In genomic region chr17:53924530-53925455, GRCh38 we compare ENCODE assay signal across 1 cellular context.
TF ChIP-seq lines count a peak whose summit lies in the region.

No MANE protein-coding gene starts in this region.

TF ChIP-seq in HepG2, 621 proteins besides CTCF, POLR2A, EP300 and RAD21 (continued from another document and continues in another):
- TF ChIP-seq FOXP1 (IDR thresholded peaks at IDR 0.05) (peak; percentile 72; the same call in 1 of the 2 replicates), FOXP1 (CRISPR knock-in tag; IDR thresholded peaks at IDR 0.05) (peak; percentile 97), PHB2 (IDR thresholded peaks at IDR 0.05; ENCODE audit: partially characterized antibody) (no peak), ATF1 (CRISPR knock-in tag; IDR thresholded peaks at IDR 0.05) (peak; percentile 72), ZNF331 (CRISPR knock-in tag; IDR thresholded peaks at IDR 0.05) (peak; percentile 98), ZNF784 (CRISPR knock-in tag; IDR thresholded peaks at IDR 0.05; ENCODE audit: borderline replicate concordance) (peak; percentile 67; the same call in 1 of the 2 replicates), LCORL (IDR thresholded peaks at IDR 0.05) (peak; percentile 61; the same call in 1 of the 2 replicates), LCORL (CRISPR knock-in tag; IDR thresholded peaks at IDR 0.05) (peak; percentile 81), SOX13 (IDR thresholded peaks at IDR 0.05) (peak; percentile 95), SOX13 (CRISPR knock-in tag; conservative IDR thresholded peaks at IDR 0.05 in 1 of 2, IDR thresholded peaks at IDR 0.05 in 1 of 2) (peak in 1 of 2 experiments; percentile 100; a peak in 2 of 4 replicates), NPAS2 (CRISPR knock-in tag; IDR thresholded peaks at IDR 0.05; ENCODE audit: borderline replicate concordance) (no peak), PREB (CRISPR knock-in tag; IDR thresholded peaks at IDR 0.05) (no peak), BHLHE40 (IDR thresholded peaks at IDR 0.05; ENCODE audit: low read length) (peak; percentile 75), DNMT3B (CRISPR knock-in tag; conservative IDR thresholded peaks at IDR 0.05) (peak; percentile 88), NFIC (IDR thresholded peaks at IDR 0.05; ENCODE audit: low read length) (peak; percentile 94), STAG1 (CRISPR knock-in tag; IDR thresholded peaks at IDR 0.05) (0 out of 2 replicates have a peak, but pooled peaks have one; percentile 9), ZFY (CRISPR knock-in tag; IDR thresholded peaks at IDR 0.05) (peak; percentile 52; the same call in 1 of the 2 replicates), FOSL2 (CRISPR knock-in tag; IDR thresholded peaks at IDR 0.05) (peak; percentile 95), ZNF136 (CRISPR knock-in tag; IDR thresholded peaks at IDR 0.05; ENCODE audit: low read depth) (peak; percentile 35; the same call in 1 of the 2 replicates), CCAR2 (optimal IDR thresholded peaks at IDR 0.05; ENCODE audit: low read depth, low read length) (no peak), TSC22D2 (CRISPR knock-in tag; IDR thresholded peaks at IDR 0.05; ENCODE audit: borderline replicate concordance) (peak; percentile 50; the same call in 1 of the 2 replicates), ZNF564 (CRISPR knock-in tag; IDR thresholded peaks at IDR 0.05) (0 out of 2 replicates have a peak, but pooled peaks have one; percentile 34), ZNF652 (CRISPR knock-in tag; IDR thresholded peaks at IDR 0.05; ENCODE audit: borderline replicate concordance, low read depth) (peak; percentile 52; the same call in 1 of the 2 replicates), PAXIP1 (CRISPR knock-in tag; conservative IDR thresholded peaks at IDR 0.05) (peak; percentile 98), ZNF710 (CRISPR knock-in tag; IDR thresholded peaks at IDR 0.05; ENCODE audit: borderline replicate concordance) (peak; percentile 99), HDAC2 (CRISPR knock-in tag; IDR thresholded peaks at IDR 0.05) (peak; percentile 99), POGZ (CRISPR knock-in tag; IDR thresholded peaks at IDR 0.05) (peak; percentile 95), ZBTB39 (CRISPR knock-in tag; IDR thresholded peaks at IDR 0.05) (no peak), RFX5 (IDR thresholded peaks at IDR 0.05; ENCODE audit: low read depth, low read length) (0 out of 2 replicates have a peak, but pooled peaks have one; percentile 31), ISX (CRISPR knock-in tag; conservative IDR thresholded peaks at IDR 0.05) (no peak), RARG (CRISPR knock-in tag; IDR thresholded peaks at IDR 0.05; ENCODE audit: low read depth) (no peak), ZNF33A (CRISPR knock-in tag; IDR thresholded peaks at IDR 0.05; ENCODE audit: borderline replicate concordance) (0 out of 2 replicates have a peak, but pooled peaks have one; percentile 32), NFIB (CRISPR knock-in tag; IDR thresholded peaks at IDR 0.05; ENCODE audit: borderline replicate concordance) (no peak), ZBTB7B (CRISPR knock-in tag; IDR thresholded peaks at IDR 0.05) (peak; percentile 42; the same call in 1 of the 2 replicates), JUNB (CRISPR knock-in tag; IDR thresholded peaks at IDR 0.05; ENCODE audit: borderline replicate concordance) (no peak; the same call in 1 of the 2 replicates), ZSCAN22 (CRISPR knock-in tag; IDR thresholded peaks at IDR 0.05) (no peak), DMAP1 (CRISPR knock-in tag; IDR thresholded peaks at IDR 0.05) (peak; percentile 52; the same call in 1 of the 2 replicates), THYN1 (CRISPR knock-in tag; IDR thresholded peaks at IDR 0.05; ENCODE audit: borderline replicate concordance, low read depth) (no peak), WIZ (CRISPR knock-in tag; IDR thresholded peaks at IDR 0.05) (peak; percentile 43; the same call in 1 of the 2 replicates), BCL6 (CRISPR knock-in tag; IDR thresholded peaks at IDR 0.05) (peak; percentile 97), MXI1 (IDR thresholded peaks at IDR 0.05; ENCODE audit: borderline replicate concordance, low read depth, low read length) (no peak), ZNF281 (CRISPR knock-in tag; IDR thresholded peaks at IDR 0.05; ENCODE audit: borderline replicate concordance) (peak; percentile 70; the same call in 1 of the 2 replicates), ZNF629 (CRISPR knock-in tag; conservative IDR thresholded peaks at IDR 0.05) (peak; percentile 55), ATF2 (CRISPR knock-in tag; IDR thresholded peaks at IDR 0.05) (peak; percentile 87), FOXK2 (IDR thresholded peaks at IDR 0.05) (peak; percentile 81), ZNF782 (CRISPR knock-in tag; IDR thresholded peaks at IDR 0.05; ENCODE audit: borderline replicate concordance) (no peak), ZSCAN21 (CRISPR knock-in tag; IDR thresholded peaks at IDR 0.05; ENCODE audit: borderline replicate concordance) (peak; percentile 49; the same call in 1 of the 2 replicates), TFE3 (CRISPR knock-in tag; IDR thresholded peaks at IDR 0.05) (peak; percentile 56; the same call in 1 of the 2 replicates), ZNF556 (CRISPR knock-in tag; IDR thresholded peaks at IDR 0.05; ENCODE audit: borderline replicate concordance) (peak; percentile 28; the same call in 1 of the 2 replicates), THRA (CRISPR knock-in tag; IDR thresholded peaks at IDR 0.05; ENCODE audit: borderline replicate concordance) (peak; percentile 79), ZNF468 (CRISPR knock-in tag; IDR thresholded peaks at IDR 0.05) (0 out of 2 replicates have a peak, but pooled peaks have one; percentile 43), ZNF772 (CRISPR knock-in tag; IDR thresholded peaks at IDR 0.05) (no peak)
